1 cellular context compared by ENCODE assay signal in the genomic region with DNA sequence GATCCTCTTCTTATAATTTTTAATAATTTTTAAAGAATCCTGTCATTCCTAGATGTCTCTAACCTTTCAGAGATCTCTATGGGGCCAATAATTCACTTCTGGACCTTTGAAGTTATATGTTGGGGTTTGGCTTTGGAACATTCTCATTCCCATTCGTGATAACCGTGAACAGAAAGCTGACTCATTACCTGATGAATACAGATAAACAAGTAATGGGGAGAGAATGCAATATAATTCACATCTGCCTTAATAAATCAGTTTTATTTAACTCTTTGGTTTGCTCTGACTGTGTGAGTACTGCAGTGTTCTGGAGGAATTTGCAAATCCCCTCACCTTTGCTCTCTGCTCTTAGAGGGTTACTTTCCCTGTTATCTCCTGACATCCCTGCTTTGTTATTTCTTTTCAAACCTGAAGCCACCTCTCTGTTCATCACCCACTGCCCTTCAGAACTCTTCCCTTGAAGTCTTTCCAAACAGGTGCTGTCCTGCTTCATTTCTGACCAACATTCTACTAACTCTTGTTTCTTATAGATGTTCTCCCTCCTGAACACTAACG.
TF ChIP-seq lines count a peak whose summit lies in the region.

No MANE protein-coding gene starts in this region.

TF ChIP-seq in GM23338, 12 proteins besides CTCF, POLR2A, EP300 and RAD21 (continued from another document):
- TF ChIP-seq, protein P1, sequence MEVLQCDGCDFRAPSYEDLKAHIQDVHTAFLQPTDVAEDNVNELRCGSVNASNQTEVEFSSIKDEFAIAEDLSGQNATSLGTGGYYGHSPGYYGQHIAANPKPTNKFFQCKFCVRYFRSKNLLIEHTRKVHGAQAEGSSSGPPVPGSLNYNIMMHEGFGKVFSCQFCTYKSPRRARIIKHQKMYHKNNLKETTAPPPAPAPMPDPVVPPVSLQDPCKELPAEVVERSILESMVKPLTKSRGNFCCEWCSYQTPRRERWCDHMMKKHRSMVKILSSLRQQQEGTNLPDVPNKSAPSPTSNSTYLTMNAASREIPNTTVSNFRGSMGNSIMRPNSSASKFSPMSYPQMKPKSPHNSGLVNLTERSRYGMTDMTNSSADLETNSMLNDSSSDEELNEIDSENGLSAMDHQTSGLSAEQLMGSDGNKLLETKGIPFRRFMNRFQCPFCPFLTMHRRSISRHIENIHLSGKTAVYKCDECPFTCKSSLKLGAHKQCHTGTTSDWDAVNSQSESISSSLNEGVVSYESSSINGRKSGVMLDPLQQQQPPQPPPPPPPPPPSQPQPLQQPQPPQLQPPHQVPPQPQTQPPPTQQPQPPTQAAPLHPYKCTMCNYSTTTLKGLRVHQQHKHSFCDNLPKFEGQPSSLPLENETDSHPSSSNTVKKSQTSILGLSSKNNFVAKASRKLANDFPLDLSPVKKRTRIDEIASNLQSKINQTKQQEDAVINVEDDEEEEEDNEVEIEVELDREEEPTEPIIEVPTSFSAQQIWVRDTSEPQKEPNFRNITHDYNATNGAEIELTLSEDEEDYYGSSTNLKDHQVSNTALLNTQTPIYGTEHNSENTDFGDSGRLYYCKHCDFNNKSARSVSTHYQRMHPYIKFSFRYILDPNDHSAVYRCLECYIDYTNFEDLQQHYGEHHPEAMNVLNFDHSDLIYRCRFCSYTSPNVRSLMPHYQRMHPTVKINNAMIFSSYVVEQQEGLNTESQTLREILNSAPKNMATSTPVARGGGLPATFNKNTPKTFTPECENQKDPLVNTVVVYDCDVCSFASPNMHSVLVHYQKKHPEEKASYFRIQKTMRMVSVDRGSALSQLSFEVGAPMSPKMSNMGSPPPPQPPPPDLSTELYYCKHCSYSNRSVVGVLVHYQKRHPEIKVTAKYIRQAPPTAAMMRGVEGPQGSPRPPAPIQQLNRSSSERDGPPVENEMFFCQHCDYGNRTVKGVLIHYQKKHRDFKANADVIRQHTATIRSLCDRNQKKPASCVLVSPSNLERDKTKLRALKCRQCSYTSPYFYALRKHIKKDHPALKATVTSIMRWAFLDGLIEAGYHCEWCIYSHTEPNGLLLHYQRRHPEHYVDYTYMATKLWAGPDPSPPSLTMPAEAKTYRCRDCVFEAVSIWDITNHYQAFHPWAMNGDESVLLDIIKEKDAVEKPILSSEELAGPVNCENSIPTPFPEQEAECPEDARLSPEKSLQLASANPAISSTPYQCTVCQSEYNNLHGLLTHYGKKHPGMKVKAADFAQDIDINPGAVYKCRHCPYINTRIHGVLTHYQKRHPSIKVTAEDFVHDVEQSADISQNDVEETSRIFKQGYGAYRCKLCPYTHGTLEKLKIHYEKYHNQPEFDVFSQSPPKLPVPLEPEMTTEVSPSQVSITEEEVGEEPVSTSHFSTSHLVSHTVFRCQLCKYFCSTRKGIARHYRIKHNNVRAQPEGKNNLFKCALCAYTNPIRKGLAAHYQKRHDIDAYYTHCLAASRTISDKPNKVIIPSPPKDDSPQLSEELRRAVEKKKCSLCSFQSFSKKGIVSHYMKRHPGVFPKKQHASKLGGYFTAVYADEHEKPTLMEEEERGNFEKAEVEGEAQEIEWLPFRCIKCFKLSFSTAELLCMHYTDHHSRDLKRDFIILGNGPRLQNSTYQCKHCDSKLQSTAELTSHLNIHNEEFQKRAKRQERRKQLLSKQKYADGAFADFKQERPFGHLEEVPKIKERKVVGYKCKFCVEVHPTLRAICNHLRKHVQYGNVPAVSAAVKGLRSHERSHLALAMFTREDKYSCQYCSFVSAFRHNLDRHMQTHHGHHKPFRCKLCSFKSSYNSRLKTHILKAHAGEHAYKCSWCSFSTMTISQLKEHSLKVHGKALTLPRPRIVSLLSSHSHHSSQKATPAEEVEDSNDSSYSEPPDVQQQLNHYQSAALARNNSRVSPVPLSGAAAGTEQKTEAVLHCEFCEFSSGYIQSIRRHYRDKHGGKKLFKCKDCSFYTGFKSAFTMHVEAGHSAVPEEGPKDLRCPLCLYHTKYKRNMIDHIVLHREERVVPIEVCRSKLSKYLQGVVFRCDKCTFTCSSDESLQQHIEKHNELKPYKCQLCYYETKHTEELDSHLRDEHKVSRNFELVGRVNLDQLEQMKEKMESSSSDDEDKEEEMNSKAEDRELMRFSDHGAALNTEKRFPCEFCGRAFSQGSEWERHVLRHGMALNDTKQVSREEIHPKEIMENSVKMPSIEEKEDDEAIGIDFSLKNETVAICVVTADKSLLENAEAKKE (CRISPR knock-in tag; IDR thresholded peaks at IDR 0.05): no peak
- no peak for TF ChIP-seq ZNF114 (CRISPR knock-in tag; IDR thresholded peaks at IDR 0.05)
- no peak for TF ChIP-seq EZH2phosphoT487 (IDR thresholded peaks at IDR 0.05; ENCODE audit: unreplicated experiment)
- TF ChIP-seq NANOG (IDR thresholded peaks at IDR 0.05; ENCODE audit: borderline replicate concordance): no peak
- no peak for TF ChIP-seq ZNF331 (CRISPR knock-in tag; IDR thresholded peaks at IDR 0.05; ENCODE audit: low read depth)
